ENCODE assay signal across 9 cellular contexts in genomic region chr12:54369597-54370217, GRCh38.
DNase-seq lines count a peak whose midpoint lies in the region; ATAC-seq and TF ChIP-seq lines count a peak whose summit lies in the region.
"Had no signal": no experiment of that assay in that cellular context is flagged by ENCODE, and none has a peak within 500 bp of the region (broad histone marks: within the 10 kb centered on the region; RNA-seq: fewer than 3 reads in every experiment).

No MANE protein-coding gene starts in this region.

- no peaks in the 10 kb centered on the region for H3K9me3 ChIP-seq in adipocyte (ENCODE audit: control insufficient read depth, low read length)
- no peaks in the 10 kb centered on the region for H3K9me3 ChIP-seq in iPS-20b (ENCODE audit: insufficient read depth, low read depth, low read length)

- H3K4me1 Mint-ChIP-seq in stimulated activated naive B cell treated with anti-CD40 and anti-IgM and Interleukin-4, amounts not matched to agents 10 μg/mL and 1 μg/mL and 100 μg/mL, for 72 hours: peaks cover 23 to 32% of the 10 kb centered on the region in 2 donors

- no peak for TF ChIP-seq CTCF in HFF-Myc (IDR thresholded peaks at IDR 0.05; ENCODE audit: low read depth, low read length, missing control alignments)

- H3K9ac ChIP-seq in adipocyte (ENCODE audit: low read length) (peak overlapping the region; percentile 78), iPS-20b (ENCODE audit: low read depth, low read length) (no peak overlapping the region)

- H3K27ac Mint-ChIP-seq in stimulated activated naive B cell treated with anti-CD40 and anti-IgM and Interleukin-4, amounts not matched to agents 10 μg/mL and 1 μg/mL and 100 μg/mL, for 72 hours: peak overlapping the region; percentile 77

- H3K27me3 Mint-ChIP-seq in stimulated activated naive B cell treated with anti-CD40 and anti-IgM and Interleukin-4, amounts not matched to agents 10 μg/mL and 1 μg/mL and 100 μg/mL, for 72 hours: no peaks in the 10 kb centered on the region

- peak overlapping the region; percentile 23 to 63 for H3K4me3 Mint-ChIP-seq in stimulated activated naive B cell treated with anti-CD40 and anti-IgM and Interleukin-4, amounts not matched to agents 10 μg/mL and 1 μg/mL and 100 μg/mL, for 72 hours

- H3K27ac ChIP-seq in iPS-20b (ENCODE audit: low read length): no peak overlapping the region

- H3K27me3 ChIP-seq in adipocyte (replicated peaks; ENCODE audit: control insufficient read depth, insufficient read depth, low read length) (no peaks in the 10 kb centered on the region), iPS-20b (ENCODE audit: insufficient read depth, low read length) (peaks cover 37% of the 10 kb centered on the region)

- no peak for ATAC-seq in stimulated activated naive B cell treated with anti-CD40 and anti-IgM and Interleukin-4, amounts not matched to agents 10 μg/mL and 1 μg/mL and 100 μg/mL, for 72 hours (replicated peaks)
- ATAC-seq in HG03280 (IDR thresholded peaks at IDR 0.05; ENCODE audit: unreplicated experiment): no peak

- no peak for TF ChIP-seq POLR2A in erythroblast (IDR thresholded peaks at IDR 0.05; ENCODE audit: low read length)

- H3K9me3 Mint-ChIP-seq in stimulated activated naive B cell treated with anti-CD40 and anti-IgM and Interleukin-4, amounts not matched to agents 10 μg/mL and 1 μg/mL and 100 μg/mL, for 72 hours: no peaks in the 10 kb centered on the region

- H3K4me1 ChIP-seq in adipocyte (ENCODE audit: control insufficient read depth, insufficient read depth, low read length) (peaks cover 44% of the 10 kb centered on the region), iPS-20b (ENCODE audit: insufficient read depth, low read length) (peaks cover 2% of the 10 kb centered on the region; the same call in 1 of the 2 replicates)

- H3K36me3 ChIP-seq in adipocyte (ENCODE audit: control insufficient read depth, insufficient read depth, low read length, severe bottlenecking): peaks cover 3% of the 10 kb centered on the region
- H3K36me3 ChIP-seq in iPS-20b (ENCODE audit: insufficient read depth, low read depth, low read length): peaks cover 26% of the 10 kb centered on the region

- H3K36me3 Mint-ChIP-seq in stimulated activated naive B cell treated with anti-CD40 and anti-IgM and Interleukin-4, amounts not matched to agents 10 μg/mL and 1 μg/mL and 100 μg/mL, for 72 hours: peaks cover 0 to 4% of the 10 kb centered on the region in 2 donors

- no peak for DNase-seq in HFF-Myc (ENCODE audit: extremely low read depth, low read depth)
- DNase-seq in adipocyte (ENCODE audit: low read depth): no peak
- DNase-seq in stimulated activated naive B cell treated with anti-CD40 and anti-IgM and Interleukin-4, amounts not matched to agents 10 μg/mL and 1 μg/mL and 100 μg/mL, for 72 hours: no peak
- no peak for DNase-seq in erythroblast (lab: John Stamatoyannopoulos, UW)
- DNase-seq in stimulated activated CD4-positive, alpha-beta T cell treated with anti-CD3 and anti-CD28 coated beads, Interleukin-4, amount 100 ng/mL, for 1 hour: no peak
- DNase-seq in nucleus accumbens (lab: John Stamatoyannopoulos, UW): no peak
- DNase-seq: NCI-H1436 treated with DMSO at 0.1 percent for 48 hours had no signal

- H3K4me3 ChIP-seq in HFF-Myc (replicated peaks; ENCODE audit: low read depth, low read length): peak overlapping the region; percentile 31
- H3K4me3 ChIP-seq in adipocyte (ENCODE audit: low read length): peak overlapping the region; percentile 56
- peak overlapping the region; percentile 57 for H3K4me3 ChIP-seq in iPS-20b (ENCODE audit: low read length)
